ENCODE assay signal across 9 cellular contexts in genomic region chrX:17812763-17813162, GRCh38. TPM values are rescaled to one million over a fixed set of nuclear protein-coding genes. Genes with fewer than 3 reads are reported as not detected.
DNase-seq lines count a peak whose midpoint lies in the region; ATAC-seq and TF ChIP-seq lines count a peak whose summit lies in the region.
"Had no signal": no experiment of that assay in that cellular context is flagged by ENCODE, and none has a peak within 500 bp of the region (broad histone marks: within the 10 kb centered on the region; RNA-seq: fewer than 3 reads in every experiment).

No MANE protein-coding gene starts in this region.

- CTCF ChIA-PET in HEK293T (lab: Yijun Ruan, JAX) = interaction anchor here (1.0 to 2.0 kb wide), 10 partner anchors 10 to 542 kb away, joined by 3 to 8 read pairs (median 4); no protein-coding TSS in a partner anchor

- no peaks in the 10 kb centered on the region for H3K27me3 ChIP-seq in BE2C
- H3K27me3 ChIP-seq in brain microvascular endothelial cell (replicated peaks) = no peaks in the 10 kb centered on the region
- no peaks in the 10 kb centered on the region for H3K27me3 ChIP-seq in right lobe of liver

- no peaks in the 10 kb centered on the region for H3K36me3 ChIP-seq in BE2C
- no peaks in the 10 kb centered on the region for H3K36me3 ChIP-seq in brain microvascular endothelial cell (replicated peaks)
- H3K36me3 ChIP-seq in right lobe of liver = no peaks in the 10 kb centered on the region

- POLR2A ChIA-PET in HEK293T (lab: Yijun Ruan, JAX) = interaction anchor here (1.6 kb wide), 1 partner anchor 286 kb away, joined by 3 read pairs; no protein-coding TSS in a partner anchor

- 9% methylated on average over 1 of the region's 1 CpG for WGBS in right lobe of liver (ENCODE audit: insufficient coverage, low coverage, low lambda C conversion rate, missing lambda C conversion rate)

- H3K4me3 ChIP-seq in BE2C (ENCODE audit: low read depth, low read length) = no peak overlapping the region
- no peak overlapping the region for H3K4me3 ChIP-seq in brain microvascular endothelial cell (ENCODE audit: low read depth, low read length)
- H3K4me3 ChIP-seq in right lobe of liver = no peak overlapping the region

- no peak for TF ChIP-seq POLR2A in right lobe of liver (IDR thresholded peaks at IDR 0.05)

- H3K27ac ChIP-seq in brain microvascular endothelial cell (no peak overlapping the region), right lobe of liver (no peak overlapping the region)

- ATAC-seq in right lobe of liver (peak in 2 of 4 donors; percentile 45), GM21390 (IDR thresholded peaks at IDR 0.05; ENCODE audit: unreplicated experiment) (no peak)

- no peaks in the 10 kb centered on the region for H3K9me3 ChIP-seq in BE2C
- no peaks in the 10 kb centered on the region for H3K9me3 ChIP-seq in right lobe of liver

- in situ Hi-C loops in brain microvascular endothelial cell (cut with HindIII; ENCODE audit: low pct_ligation_motif_present, low sequenced_read_pairs) = no loop called here

- DNase-seq in BE2C (peak; percentile 13), HEK293T (ENCODE audit: extremely low spot score) (peak; percentile 57), brain microvascular endothelial cell (no peak), right lobe of liver (no peak), posterior cingulate gyrus (no peak), T-helper 9 cell (no peak), AG08396 (ENCODE audit: low spot score) (no peak)
- DNase-seq: amniotic stem cell had no signal

- intact Hi-C loops in right lobe of liver (cut with DNase I) = no loop called here
- intact Hi-C loops in posterior cingulate gyrus (cut with DNase I) = no loop called here

- no peaks in the 10 kb centered on the region for H3K4me1 ChIP-seq in BE2C
- no peaks in the 10 kb centered on the region for H3K4me1 ChIP-seq in right lobe of liver

- TF ChIP-seq CTCF in BE2C (IDR thresholded peaks at IDR 0.05; ENCODE audit: low read depth, low read length) = peak; percentile 80
- peak; percentile 58 for TF ChIP-seq CTCF in brain microvascular endothelial cell (IDR thresholded peaks at IDR 0.05; ENCODE audit: low read depth, low read length, missing control alignments)
- peak; percentile 50 to 57 (median 52) for TF ChIP-seq CTCF in right lobe of liver (IDR thresholded peaks at IDR 0.05)

TF ChIP-seq in HEK293T, 16 proteins besides CTCF, POLR2A, EP300 and RAD21:
- TF ChIP-seq NFRKB (IDR thresholded peaks at IDR 0.05) (no peak), PKNOX1 (IDR thresholded peaks at IDR 0.05) (no peak), FOXK2 (IDR thresholded peaks at IDR 0.05) (no peak), FOXM1 (IDR thresholded peaks at IDR 0.05; ENCODE audit: borderline replicate concordance) (no peak), FOXA1 (IDR thresholded peaks at IDR 0.05) (no peak), ARNT (IDR thresholded peaks at IDR 0.05) (no peak), ELF4 (IDR thresholded peaks at IDR 0.05) (no peak), CTBP1 (IDR thresholded peaks at IDR 0.05; ENCODE audit: borderline replicate concordance) (no peak), L3MBTL2 (conservative IDR thresholded peaks at IDR 0.05) (no peak)

RNA-seq across cellular contexts. Expression of gene RAI2, which starts 48.3 kb away (rescaled TPM):
- 0.36 TPM for polyA plus RNA-seq in BE2C (2012; ENCODE audit: insufficient read depth, insufficient read length, low read depth)
- 1 to 10 TPM; 1.2 to 3.5 (median 2.4) TPM for total RNA-seq in right lobe of liver

Comparison
In these comparisons a context has a peak if more than half of its experiments do, and no peak if none do; other contexts are left out.
1. DNase-seq: peak in BE2C (single experiment) and HEK293T (single experiment); none in brain microvascular endothelial cell (single experiment), right lobe of liver (0 of 3), posterior cingulate gyrus (0 of 10), T-helper 9 cell (single experiment) and AG08396 (single experiment).
2. Peak in every context shown above with its lines, with median percentiles within 50 percentile points of each other: CTCF ChIP-seq.